ENCODE assay signal across 28 cellular contexts in the genomic region with DNA sequence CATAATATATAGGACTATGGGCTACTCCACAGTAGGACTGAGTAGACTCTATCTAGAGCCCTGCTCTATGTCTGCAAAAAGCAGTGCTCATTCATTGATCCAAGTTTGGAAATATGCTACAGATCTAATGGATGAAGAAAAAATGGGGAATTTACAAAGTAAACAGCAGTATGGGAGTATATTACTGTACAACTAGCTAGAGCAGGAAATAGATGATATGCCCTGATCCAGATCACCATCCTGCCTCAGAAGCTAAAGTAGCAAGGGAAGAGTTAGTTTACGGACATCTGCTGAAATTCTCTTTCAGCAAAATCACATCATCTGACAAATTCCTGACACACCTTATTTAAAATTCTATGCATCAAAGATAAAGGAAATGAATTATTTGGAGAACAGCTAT.
"Had no signal": no experiment of that assay in that cellular context is flagged by ENCODE, and none has a peak within 500 bp of the region (broad histone marks: within the 10 kb centered on the region; RNA-seq: fewer than 3 reads in every experiment).

No MANE protein-coding gene starts in this region.

- H2AFZ ChIP-seq: parathyroid adenoma had no signal

- H3K27me3 ChIP-seq: ascending aorta, cardiac muscle cell, colonic mucosa, esophagus squamous epithelium, right atrium auricular region, tibial nerve had no signal

- H3K79me2 ChIP-seq: parathyroid adenoma had no signal

- H3K9ac ChIP-seq: parathyroid adenoma had no signal

- H3K4me1 ChIP-seq: ascending aorta, colonic mucosa, esophagus squamous epithelium, parathyroid adenoma, right atrium auricular region, tibial nerve had no signal

- H3K27ac ChIP-seq: ascending aorta, cardiac muscle cell, colonic mucosa, epithelial cell of prostate, esophagus squamous epithelium, parathyroid adenoma, right atrium auricular region, tibial nerve, VCaP had no signal

- H3K27me3 Mint-ChIP-seq: activated CD4-positive, alpha-beta memory T cell treated with anti-CD3 and anti-CD28 coated beads for 36 hours; activated naive CD4-positive, alpha-beta T cell treated with anti-CD3 and anti-CD28 coated beads, Interleukin-2, amount 10 ng/mL, durations not matched to agents 7 days and 5 days; activated naive CD8-positive, alpha-beta T cell treated with anti-CD3 and anti-CD28 coated beads, Interleukin-2, amount 10 ng/mL, durations not matched to agents 7 days and 5 days; activated T-cell treated with anti-CD3 and anti-CD28 coated beads, Interleukin-2, amount 50 U/mL, for 24 hours; brain; naive B cell; stimulated activated naive B cell treated with anti-CD40 and anti-IgM and Interleukin-4, amounts not matched to agents 10 μg/mL and 1 μg/mL and 100 μg/mL, for 72 hours had no signal

- H3K4me3 Mint-ChIP-seq: activated CD4-positive, alpha-beta memory T cell treated with anti-CD3 and anti-CD28 coated beads for 36 hours; activated naive CD4-positive, alpha-beta T cell treated with anti-CD3 and anti-CD28 coated beads, Interleukin-2, amount 10 ng/mL, durations not matched to agents 7 days and 5 days; activated naive CD8-positive, alpha-beta T cell treated with anti-CD3 and anti-CD28 coated beads, Interleukin-2, amount 10 ng/mL, durations not matched to agents 7 days and 5 days; activated T-cell treated with anti-CD3 and anti-CD28 coated beads, Interleukin-2, amount 50 U/mL, for 24 hours; brain; naive B cell; nephron progenitor cell; stimulated activated naive B cell treated with anti-CD40 and anti-IgM and Interleukin-4, amounts not matched to agents 10 μg/mL and 1 μg/mL and 100 μg/mL, for 72 hours had no signal

- ATAC-seq: left ventricle myocardium superior; stimulated activated naive B cell treated with anti-CD40 and anti-IgM and Interleukin-4, amounts not matched to agents 10 μg/mL and 1 μg/mL and 100 μg/mL, for 72 hours had no signal

- DNase-seq: activated CD4-positive, alpha-beta memory T cell treated with anti-CD3 and anti-CD28 coated beads for 36 hours; activated CD4-positive, alpha-beta T cell treated with anti-CD3 and anti-CD28 coated beads for 48 hours; activated CD8-positive, alpha-beta memory T cell treated with anti-CD3 and anti-CD28 coated beads, Interleukin-2, amount 50 U/mL, for 48 hours; activated gamma-delta T cell; activated naive CD4-positive, alpha-beta T cell treated with anti-CD3 and anti-CD28 coated beads, Interleukin-2, amount 10 ng/mL, durations not matched to agents 7 days and 5 days; activated naive CD8-positive, alpha-beta T cell treated with anti-CD3 and anti-CD28 coated beads, Interleukin-2, amount 10 ng/mL, durations not matched to agents 7 days and 5 days; activated T-cell treated with anti-CD3 and anti-CD28 coated beads, Interleukin-2, amount 50 U/mL, for 24 hours; cerebellar nuclear complex; colonic mucosa; effector CD8-positive, alpha-beta T cell; esophagus squamous epithelium; islet precursor cell; left ventricle myocardium superior; naive B cell; nephron progenitor cell; nucleus accumbens; stimulated activated CD4-positive, alpha-beta T cell treated with anti-CD3 and anti-CD28 coated beads, Interleukin-2, amount 100 ng/mL, for 24 hours; stimulated activated naive B cell treated with anti-CD40 and anti-IgM and Interleukin-4, amounts not matched to agents 10 μg/mL and 1 μg/mL and 100 μg/mL, for 72 hours; T-helper 1 cell had no signal

- H3K4me2 ChIP-seq: smooth muscle cell had no signal

- H3K27ac Mint-ChIP-seq: activated CD4-positive, alpha-beta memory T cell treated with anti-CD3 and anti-CD28 coated beads for 36 hours; activated naive CD4-positive, alpha-beta T cell treated with anti-CD3 and anti-CD28 coated beads, Interleukin-2, amount 10 ng/mL, durations not matched to agents 7 days and 5 days; activated naive CD8-positive, alpha-beta T cell treated with anti-CD3 and anti-CD28 coated beads, Interleukin-2, amount 10 ng/mL, durations not matched to agents 7 days and 5 days; activated T-cell treated with anti-CD3 and anti-CD28 coated beads, Interleukin-2, amount 50 U/mL, for 24 hours; brain; naive B cell; nephron progenitor cell; stimulated activated naive B cell treated with anti-CD40 and anti-IgM and Interleukin-4, amounts not matched to agents 10 μg/mL and 1 μg/mL and 100 μg/mL, for 72 hours had no signal

- H3K36me3 ChIP-seq: ascending aorta, cardiac muscle cell, colonic mucosa, esophagus squamous epithelium, right atrium auricular region, tibial nerve had no signal

- H3K36me3 Mint-ChIP-seq: activated CD4-positive, alpha-beta memory T cell treated with anti-CD3 and anti-CD28 coated beads for 36 hours; activated naive CD4-positive, alpha-beta T cell treated with anti-CD3 and anti-CD28 coated beads, Interleukin-2, amount 10 ng/mL, durations not matched to agents 7 days and 5 days; activated naive CD8-positive, alpha-beta T cell treated with anti-CD3 and anti-CD28 coated beads, Interleukin-2, amount 10 ng/mL, durations not matched to agents 7 days and 5 days; naive B cell; stimulated activated naive B cell treated with anti-CD40 and anti-IgM and Interleukin-4, amounts not matched to agents 10 μg/mL and 1 μg/mL and 100 μg/mL, for 72 hours had no signal

- H3K9me3 Mint-ChIP-seq: activated naive CD4-positive, alpha-beta T cell treated with anti-CD3 and anti-CD28 coated beads, Interleukin-2, amount 10 ng/mL, durations not matched to agents 7 days and 5 days; activated naive CD8-positive, alpha-beta T cell treated with anti-CD3 and anti-CD28 coated beads, Interleukin-2, amount 10 ng/mL, durations not matched to agents 7 days and 5 days; activated T-cell treated with anti-CD3 and anti-CD28 coated beads, Interleukin-2, amount 50 U/mL, for 24 hours had no signal

- H3K4me3 ChIP-seq: ascending aorta, cardiac muscle cell, colonic mucosa, esophagus squamous epithelium, right atrium auricular region, smooth muscle cell, tibial nerve had no signal

- H3K4me1 Mint-ChIP-seq: activated naive CD4-positive, alpha-beta T cell treated with anti-CD3 and anti-CD28 coated beads, Interleukin-2, amount 10 ng/mL, durations not matched to agents 7 days and 5 days; activated naive CD8-positive, alpha-beta T cell treated with anti-CD3 and anti-CD28 coated beads, Interleukin-2, amount 10 ng/mL, durations not matched to agents 7 days and 5 days; naive B cell; nephron progenitor cell; stimulated activated naive B cell treated with anti-CD40 and anti-IgM and Interleukin-4, amounts not matched to agents 10 μg/mL and 1 μg/mL and 100 μg/mL, for 72 hours had no signal

- H3K9me3 ChIP-seq: ascending aorta, colonic mucosa, esophagus squamous epithelium, right atrium auricular region, tibial nerve had no signal
